ENCODE assay signal across 8 cellular contexts in the genomic region with DNA sequence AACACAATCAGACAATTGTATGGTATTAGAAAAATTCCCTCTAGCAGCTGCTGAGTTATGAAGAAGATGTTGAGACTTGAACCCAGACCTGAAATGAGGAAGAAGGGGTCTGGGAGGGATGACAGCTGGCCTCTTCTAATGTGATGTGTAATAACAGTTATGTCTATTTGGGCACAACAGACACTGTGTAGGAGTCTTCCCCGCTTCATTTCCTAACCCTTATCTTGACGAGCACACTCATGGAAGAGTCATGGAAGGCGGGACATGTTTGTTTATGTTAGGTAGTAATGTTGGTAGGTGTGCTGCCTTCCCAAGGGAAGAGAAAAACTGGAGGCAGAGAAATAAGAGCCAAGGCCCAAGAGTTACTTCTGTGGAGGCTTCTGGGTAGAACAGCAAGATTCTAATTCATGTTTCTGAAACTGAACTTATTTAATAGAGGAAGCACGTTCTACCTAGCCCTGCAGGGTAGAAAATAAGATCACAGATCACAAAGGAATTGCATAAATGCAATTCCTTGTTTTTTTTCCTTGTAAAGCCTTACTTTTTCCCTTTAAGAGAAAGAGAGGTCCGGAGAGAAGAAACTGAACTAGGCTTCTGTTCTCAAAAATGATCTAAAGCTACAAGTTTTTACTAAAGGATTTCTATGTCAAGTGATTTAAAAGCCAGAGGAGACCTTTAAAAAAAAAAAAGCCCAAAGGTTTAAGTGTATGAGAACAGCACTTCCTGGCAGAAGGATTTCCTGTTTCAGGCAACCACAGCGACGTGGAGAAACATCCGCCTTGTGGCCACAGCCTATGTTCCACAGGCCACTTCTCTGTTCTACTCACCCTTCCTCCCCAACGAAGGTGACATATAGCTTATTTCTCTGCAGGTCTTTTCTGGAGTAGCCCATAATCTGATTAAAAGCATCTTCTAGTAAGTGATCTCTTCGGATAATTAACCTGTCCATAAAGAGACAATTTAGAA.
DNase-seq lines count a peak whose midpoint lies in the region; ATAC-seq and TF ChIP-seq lines count a peak whose summit lies in the region.

No MANE protein-coding gene starts in this region.

- no peak for TF ChIP-seq POLR2A in heart left ventricle (IDR thresholded peaks at IDR 0.05)

- peaks cover 26% of the 10 kb centered on the region for H3K36me3 Mint-ChIP-seq in activated T-helper 2 cell treated with anti-CD3 and anti-CD28 coated beads, Interferon-gamma antibody, Interleukin-2, Interleukin-4, amounts not matched to agents 10 μg/mL and 5 μg/mL and 100 μg/mL, durations not matched to agents 14 hours and 24 hours and 36 hours (ENCODE audit: low read depth)

- peaks cover 0 to 57% (median 7%) of the 10 kb centered on the region in 9 donors for H3K36me3 ChIP-seq in heart left ventricle

- H3K9me3 Mint-ChIP-seq in activated T-helper 2 cell treated with anti-CD3 and anti-CD28 coated beads, Interferon-gamma antibody, Interleukin-2, Interleukin-4, amounts not matched to agents 10 μg/mL and 5 μg/mL and 100 μg/mL, durations not matched to agents 14 hours and 24 hours and 36 hours = peaks cover 4% of the 10 kb centered on the region

- H3K4me1 ChIP-seq in heart left ventricle = peaks cover 0 to 63% (median 10%) of the 10 kb centered on the region in 12 donors

- WGBS in heart left ventricle, 4 donors = 55 to 58% (median 57%) methylated on average over 10 of the region's 10 CpGs

- intact Hi-C loops in activated T-helper 2 cell treated with anti-CD3 and anti-CD28 coated beads, Interferon-gamma antibody, Interleukin-2, Interleukin-4, amounts not matched to agents 10 μg/mL and 5 μg/mL and 100 μg/mL, durations not matched to agents 14 hours and 24 hours and 36 hours (cut with micrococcal nuclease) = loop anchor here (5.0 to 10.0 kb wide), 2 partner anchors 38 to 745 kb away; no protein-coding TSS in a partner anchor
- intact Hi-C loops in heart left ventricle (cut with DNase I) = loop anchor here in 1 of 10 donors (5.0 kb wide), 1 partner anchor 68 kb away; a partner anchor contains a TSS

- peak overlapping the region; percentile 62 for H3K4me3 Mint-ChIP-seq in activated T-helper 2 cell treated with anti-CD3 and anti-CD28 coated beads, Interferon-gamma antibody, Interleukin-2, Interleukin-4, amounts not matched to agents 10 μg/mL and 5 μg/mL and 100 μg/mL, durations not matched to agents 14 hours and 24 hours and 36 hours (ENCODE audit: low read depth)

- ATAC-seq in GM18907 (IDR thresholded peaks at IDR 0.05; ENCODE audit: unreplicated experiment) (peak; percentile 79), HG03060 (IDR thresholded peaks at IDR 0.05; ENCODE audit: low read depth, unreplicated experiment) (peak; percentile 46), heart left ventricle (peak; percentile 75 to 93 (median 83))

- no peaks in the 10 kb centered on the region for H3K27me3 Mint-ChIP-seq in activated T-helper 2 cell treated with anti-CD3 and anti-CD28 coated beads, Interferon-gamma antibody, Interleukin-2, Interleukin-4, amounts not matched to agents 10 μg/mL and 5 μg/mL and 100 μg/mL, durations not matched to agents 14 hours and 24 hours and 36 hours (ENCODE audit: low read depth)

- H3K27ac ChIP-seq in heart left ventricle = peak overlapping the region; percentile 46 to 93 (median 65)

- no peaks in the 10 kb centered on the region for H3K27me3 ChIP-seq in heart left ventricle

- H3K4me1 Mint-ChIP-seq in activated T-helper 2 cell treated with anti-CD3 and anti-CD28 coated beads, Interferon-gamma antibody, Interleukin-2, Interleukin-4, amounts not matched to agents 10 μg/mL and 5 μg/mL and 100 μg/mL, durations not matched to agents 14 hours and 24 hours and 36 hours (ENCODE audit: low read depth) = peaks cover 66% of the 10 kb centered on the region

- peak; percentile 91 for DNase-seq in RPMI7951 (ENCODE audit: low read depth)
- DNase-seq in activated T-helper 2 cell treated with anti-CD3 and anti-CD28 coated beads, Interferon-gamma antibody, Interleukin-2, Interleukin-4, amounts not matched to agents 10 μg/mL and 5 μg/mL and 100 μg/mL, durations not matched to agents 14 hours and 24 hours and 36 hours (ENCODE audit: low spot score) = peak; percentile 85
- peak; percentile 63 to 79 (median 71) for DNase-seq in heart left ventricle
- DNase-seq in stimulated activated CD4-positive, alpha-beta T cell treated with anti-CD3 and anti-CD28 coated beads, Interleukin-1b, Interleukin-23, amount 100 ng/mL, for 4 hours (ENCODE audit: low read depth in 2 of 2) = peak; percentile 35 to 62
- no peak for DNase-seq in NCI-H1048 (lab: John Stamatoyannopoulos, UW)
- DNase-seq in SHP77 treated with DMSO at 0.1 percent for 48 hours (lab: John Stamatoyannopoulos, UW) = no peak

- no peaks in the 10 kb centered on the region for H3K9me3 ChIP-seq in heart left ventricle

- TF ChIP-seq CTCF in heart left ventricle (IDR thresholded peaks at IDR 0.05) = peak in 6 of 12 donors; percentile 12 to 39 (median 18)

- no peak overlapping the region for H3K4me3 ChIP-seq in heart left ventricle

- peak overlapping the region; percentile 97 for H3K27ac Mint-ChIP-seq in activated T-helper 2 cell treated with anti-CD3 and anti-CD28 coated beads, Interferon-gamma antibody, Interleukin-2, Interleukin-4, amounts not matched to agents 10 μg/mL and 5 μg/mL and 100 μg/mL, durations not matched to agents 14 hours and 24 hours and 36 hours

Comparison
In these comparisons a context has a peak if more than half of its experiments do, and no peak if none do; other contexts are left out.
1. DNase-seq: peak in RPMI7951 (single experiment), activated T-helper 2 cell treated with anti-CD3 and anti-CD28 coated beads, Interferon-gamma antibody, Interleukin-2, Interleukin-4, amounts not matched to agents 10 μg/mL and 5 μg/mL and 100 μg/mL, durations not matched to agents 14 hours and 24 hours and 36 hours (single experiment), heart left ventricle (5 of 5) and stimulated activated CD4-positive, alpha-beta T cell treated with anti-CD3 and anti-CD28 coated beads, Interleukin-1b, Interleukin-23, amount 100 ng/mL, for 4 hours (2 of 2); none in NCI-H1048 (single experiment) and SHP77 treated with DMSO at 0.1 percent for 48 hours (single experiment).
2. Peak in every context shown above with its lines, with median percentiles within 50 percentile points of each other: ATAC-seq.